10 cellular contexts compared by ENCODE assay signal in the genomic region with DNA sequence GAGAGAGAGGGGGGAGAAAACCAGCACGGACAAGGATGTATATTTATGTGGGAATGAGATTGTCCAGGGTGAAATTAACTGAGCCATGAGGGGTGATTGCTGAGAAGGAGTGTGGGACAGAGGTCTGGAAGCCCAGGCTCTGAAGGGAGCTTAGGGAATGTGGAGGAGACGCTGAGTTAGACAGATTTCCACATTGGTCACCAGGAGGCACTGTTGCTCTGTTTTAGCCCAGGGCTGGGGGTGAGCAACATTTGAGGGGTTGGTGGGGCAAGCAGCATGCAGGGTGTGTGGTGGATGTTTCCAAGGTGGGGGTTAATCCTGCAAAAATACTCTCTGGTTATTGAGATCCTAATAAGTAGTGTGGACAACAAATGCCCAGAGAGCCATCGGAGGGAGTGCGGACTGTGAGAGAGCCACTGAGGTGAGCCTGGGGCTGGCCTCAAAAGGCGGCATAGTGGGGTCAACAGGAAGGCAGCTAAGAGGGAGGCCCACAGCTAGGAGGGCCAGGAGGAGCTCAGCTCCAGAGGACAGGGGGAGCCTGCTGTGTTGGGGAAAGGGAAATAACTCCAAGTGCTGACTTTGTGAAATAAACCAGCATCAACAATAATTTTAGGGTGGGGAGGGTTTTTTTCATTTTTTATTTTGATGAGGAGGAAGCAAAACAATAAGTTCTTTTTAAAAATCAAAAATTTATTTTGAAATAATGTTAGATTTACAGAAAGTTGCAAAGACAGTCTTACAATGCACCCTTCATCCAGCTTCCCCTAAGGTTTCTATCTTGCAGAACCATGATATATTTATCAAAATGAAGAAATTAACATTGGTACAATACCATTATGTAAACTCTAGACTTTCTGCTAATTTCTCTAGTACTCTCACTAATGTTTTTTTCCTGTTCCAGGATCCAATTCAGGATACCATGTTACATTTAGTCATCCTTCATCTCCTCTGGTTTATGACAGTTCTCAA.
DNase-seq lines count a peak whose midpoint lies in the region; ATAC-seq and TF ChIP-seq lines count a peak whose summit lies in the region.
"Had no signal": no experiment of that assay in that cellular context is flagged by ENCODE, and none has a peak within 500 bp of the region (broad histone marks: within the 10 kb centered on the region; RNA-seq: fewer than 3 reads in every experiment).

No MANE protein-coding gene starts in this region.

- peaks cover 9% of the 10 kb centered on the region for H3K27me3 Mint-ChIP-seq in T-helper 2 cell treated with Interferon-gamma antibody and Interleukin-4, amounts not matched to agents 5 μg/mL and 100 μg/mL, for 36 hours (ENCODE audit: low read depth)

- no peaks in the 10 kb centered on the region for H3K79me2 ChIP-seq in DOHH2 (ENCODE audit: control insufficient read depth, low read length)

- H3K36me3 Mint-ChIP-seq in T-helper 2 cell treated with Interferon-gamma antibody and Interleukin-4, amounts not matched to agents 5 μg/mL and 100 μg/mL, for 36 hours (ENCODE audit: low read depth): no peaks in the 10 kb centered on the region

- 78% methylated on average over 5 of the region's 5 CpGs for WGBS in liver

- H3K4me2 ChIP-seq in DOHH2 (ENCODE audit: low read length): no peak overlapping the region

- H3K9me3 ChIP-seq in DOHH2 (ENCODE audit: control insufficient read depth, insufficient read depth, low read length): no peaks in the 10 kb centered on the region
- no peaks in the 10 kb centered on the region for H3K9me3 ChIP-seq in ascending aorta
- no peaks in the 10 kb centered on the region for H3K9me3 ChIP-seq in liver (ENCODE audit: control insufficient read depth in 4 of 4, low read length in 3 of 4)

- H3K27ac Mint-ChIP-seq in T-helper 2 cell treated with Interferon-gamma antibody and Interleukin-4, amounts not matched to agents 5 μg/mL and 100 μg/mL, for 36 hours: no peak overlapping the region

- intact Hi-C loops in ascending aorta (cut with DNase I): no loop called here

- no peak for ATAC-seq in stimulated activated naive CD8-positive, alpha-beta T cell treated with anti-CD3 and anti-CD28 coated beads, Interleukin-15, Interleukin-2, amounts not matched to agents 100 U/mL and 50 U/mL, for 24 hours

- DNase-seq in HT-29 (ENCODE audit: low spot score) (peak; percentile 24), ascending aorta (ENCODE audit: low spot score in 2 of 2) (no peak), NCI-H128 (lab: John Stamatoyannopoulos, UW; ENCODE audit: unreplicated experiment) (no peak)
- no peak for DNase-seq in stimulated activated naive CD8-positive, alpha-beta T cell treated with anti-CD3 and anti-CD28 coated beads, Interleukin-15, Interleukin-2, amounts not matched to agents 100 U/mL and 50 U/mL, for 24 hours
- DNase-seq in T-helper 2 cell treated with Interferon-gamma antibody and Interleukin-4, amounts not matched to agents 5 μg/mL and 100 μg/mL, for 36 hours (ENCODE audit: low spot score): no peak
- no peak for DNase-seq in activated CD8-positive, alpha-beta memory T cell treated with anti-CD3 and anti-CD28 coated beads for 24 hours
- DNase-seq: anterior cingulate cortex, NCI-H2081 treated with DMSO at 0.1 percent for 48 hours had no signal

- H3K9me3 Mint-ChIP-seq in T-helper 2 cell treated with Interferon-gamma antibody and Interleukin-4, amounts not matched to agents 5 μg/mL and 100 μg/mL, for 36 hours: no peaks in the 10 kb centered on the region

- H3K4me1 ChIP-seq in DOHH2 (ENCODE audit: control insufficient read depth, low read length) (no peaks in the 10 kb centered on the region), ascending aorta (no peaks in the 10 kb centered on the region), liver (ENCODE audit: control insufficient read depth in 4 of 4, insufficient read depth in 4 of 4, low read length in 3 of 4) (peaks cover 0 to 3% (median 0%) of the 10 kb centered on the region in 4 donors)

- no peaks in the 10 kb centered on the region for H3K9me2 ChIP-seq in DOHH2 (replicated peaks; ENCODE audit: control insufficient read depth, low read length)

- no peak overlapping the region for H3K4me3 ChIP-seq in DOHH2 (ENCODE audit: low read length)
- H3K4me3 ChIP-seq in ascending aorta: no peak overlapping the region
- H3K4me3 ChIP-seq in liver (ENCODE audit: low read depth in 1 of 3, low read length in 3 of 3): no peak overlapping the region

- no peak overlapping the region for H3K9ac ChIP-seq in liver (ENCODE audit: low read depth in 1 of 2, low read length in 2 of 2)

- TF ChIP-seq CTCF in DOHH2 (IDR thresholded peaks at IDR 0.05; ENCODE audit: low read depth, low read length, poor library complexity, severe bottlenecking) (peak; percentile 56), ascending aorta (IDR thresholded peaks at IDR 0.05) (peak in 2 of 3 experiments; percentile 9 to 18), liver (IDR thresholded peaks at IDR 0.05; ENCODE audit: low read depth, low read length, missing input control) (peak; percentile 15)

- no peaks in the 10 kb centered on the region for H4K20me1 ChIP-seq in DOHH2 (ENCODE audit: control insufficient read depth, insufficient read depth, low read depth, low read length)

- H3K27ac ChIP-seq in DOHH2 (ENCODE audit: low read depth, low read length) (no peak overlapping the region), ascending aorta (no peak overlapping the region), liver (ENCODE audit: low read depth in 1 of 2, low read length in 2 of 2) (no peak overlapping the region)

- H3K4me1 Mint-ChIP-seq in T-helper 2 cell treated with Interferon-gamma antibody and Interleukin-4, amounts not matched to agents 5 μg/mL and 100 μg/mL, for 36 hours (ENCODE audit: low read depth): no peaks in the 10 kb centered on the region

- no peak overlapping the region for H3K4me3 Mint-ChIP-seq in T-helper 2 cell treated with Interferon-gamma antibody and Interleukin-4, amounts not matched to agents 5 μg/mL and 100 μg/mL, for 36 hours

- peak in 1 of 2 donors; percentile 16 for TF ChIP-seq RAD21 in liver (IDR thresholded peaks at IDR 0.05)

- H3K27me3 ChIP-seq in DOHH2 (ENCODE audit: control insufficient read depth, low read length) (no peaks in the 10 kb centered on the region), ascending aorta (no peaks in the 10 kb centered on the region), liver (ENCODE audit: control insufficient read depth in 4 of 4, insufficient read depth in 4 of 4, low read length in 3 of 4) (no peaks in the 10 kb centered on the region)

- H3K36me3 ChIP-seq in DOHH2 (ENCODE audit: control insufficient read depth, low read length): no peaks in the 10 kb centered on the region
- no peaks in the 10 kb centered on the region for H3K36me3 ChIP-seq in ascending aorta
- H3K36me3 ChIP-seq in liver (ENCODE audit: control insufficient read depth in 4 of 4, insufficient read depth in 3 of 4, low read depth in 1 of 4, low read length in 3 of 4): no peaks in the 10 kb centered on the region

- no peaks in the 10 kb centered on the region for H3F3A ChIP-seq in DOHH2 (ENCODE audit: control insufficient read depth, insufficient read depth)

TF ChIP-seq in liver, 16 proteins besides CTCF, POLR2A, EP300 and RAD21 (continues in another document):
- TF ChIP-seq, protein P1, sequence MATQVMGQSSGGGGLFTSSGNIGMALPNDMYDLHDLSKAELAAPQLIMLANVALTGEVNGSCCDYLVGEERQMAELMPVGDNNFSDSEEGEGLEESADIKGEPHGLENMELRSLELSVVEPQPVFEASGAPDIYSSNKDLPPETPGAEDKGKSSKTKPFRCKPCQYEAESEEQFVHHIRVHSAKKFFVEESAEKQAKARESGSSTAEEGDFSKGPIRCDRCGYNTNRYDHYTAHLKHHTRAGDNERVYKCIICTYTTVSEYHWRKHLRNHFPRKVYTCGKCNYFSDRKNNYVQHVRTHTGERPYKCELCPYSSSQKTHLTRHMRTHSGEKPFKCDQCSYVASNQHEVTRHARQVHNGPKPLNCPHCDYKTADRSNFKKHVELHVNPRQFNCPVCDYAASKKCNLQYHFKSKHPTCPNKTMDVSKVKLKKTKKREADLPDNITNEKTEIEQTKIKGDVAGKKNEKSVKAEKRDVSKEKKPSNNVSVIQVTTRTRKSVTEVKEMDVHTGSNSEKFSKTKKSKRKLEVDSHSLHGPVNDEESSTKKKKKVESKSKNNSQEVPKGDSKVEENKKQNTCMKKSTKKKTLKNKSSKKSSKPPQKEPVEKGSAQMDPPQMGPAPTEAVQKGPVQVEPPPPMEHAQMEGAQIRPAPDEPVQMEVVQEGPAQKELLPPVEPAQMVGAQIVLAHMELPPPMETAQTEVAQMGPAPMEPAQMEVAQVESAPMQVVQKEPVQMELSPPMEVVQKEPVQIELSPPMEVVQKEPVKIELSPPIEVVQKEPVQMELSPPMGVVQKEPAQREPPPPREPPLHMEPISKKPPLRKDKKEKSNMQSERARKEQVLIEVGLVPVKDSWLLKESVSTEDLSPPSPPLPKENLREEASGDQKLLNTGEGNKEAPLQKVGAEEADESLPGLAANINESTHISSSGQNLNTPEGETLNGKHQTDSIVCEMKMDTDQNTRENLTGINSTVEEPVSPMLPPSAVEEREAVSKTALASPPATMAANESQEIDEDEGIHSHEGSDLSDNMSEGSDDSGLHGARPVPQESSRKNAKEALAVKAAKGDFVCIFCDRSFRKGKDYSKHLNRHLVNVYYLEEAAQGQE (IDR thresholded peaks at IDR 0.05): no peak
- no peak for TF ChIP-seq HNF4G (IDR thresholded peaks at IDR 0.05)
- TF ChIP-seq, protein P2, sequence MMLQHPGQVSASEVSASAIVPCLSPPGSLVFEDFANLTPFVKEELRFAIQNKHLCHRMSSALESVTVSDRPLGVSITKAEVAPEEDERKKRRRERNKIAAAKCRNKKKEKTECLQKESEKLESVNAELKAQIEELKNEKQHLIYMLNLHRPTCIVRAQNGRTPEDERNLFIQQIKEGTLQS (IDR thresholded peaks at IDR 0.05): no peak
- TF ChIP-seq HNF4A (conservative IDR thresholded peaks at IDR 0.05): no peak
- no peak for TF ChIP-seq YY1 (IDR thresholded peaks at IDR 0.05)
- TF ChIP-seq SP1 (IDR thresholded peaks at IDR 0.05): no peak
- no peak for TF ChIP-seq GABPA (IDR thresholded peaks at IDR 0.05 in 1 of 2, conservative IDR thresholded peaks at IDR 0.05 in 1 of 2)
- TF ChIP-seq FOXA2 (IDR thresholded peaks at IDR 0.05): no peak
- TF ChIP-seq, protein P3, sequence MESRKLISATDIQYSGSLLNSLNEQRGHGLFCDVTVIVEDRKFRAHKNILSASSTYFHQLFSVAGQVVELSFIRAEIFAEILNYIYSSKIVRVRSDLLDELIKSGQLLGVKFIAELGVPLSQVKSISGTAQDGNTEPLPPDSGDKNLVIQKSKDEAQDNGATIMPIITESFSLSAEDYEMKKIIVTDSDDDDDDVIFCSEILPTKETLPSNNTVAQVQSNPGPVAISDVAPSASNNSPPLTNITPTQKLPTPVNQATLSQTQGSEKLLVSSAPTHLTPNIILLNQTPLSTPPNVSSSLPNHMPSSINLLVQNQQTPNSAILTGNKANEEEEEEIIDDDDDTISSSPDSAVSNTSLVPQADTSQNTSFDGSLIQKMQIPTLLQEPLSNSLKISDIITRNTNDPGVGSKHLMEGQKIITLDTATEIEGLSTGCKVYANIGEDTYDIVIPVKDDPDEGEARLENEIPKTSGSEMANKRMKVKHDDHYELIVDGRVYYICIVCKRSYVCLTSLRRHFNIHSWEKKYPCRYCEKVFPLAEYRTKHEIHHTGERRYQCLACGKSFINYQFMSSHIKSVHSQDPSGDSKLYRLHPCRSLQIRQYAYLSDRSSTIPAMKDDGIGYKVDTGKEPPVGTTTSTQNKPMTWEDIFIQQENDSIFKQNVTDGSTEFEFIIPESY (IDR thresholded peaks at IDR 0.05): no peak
